In genomic region chr15:51137024-51137423, GRCh38 we compare ENCODE assay signal across 30 cellular contexts. TPM values are rescaled to one million over a fixed set of nuclear protein-coding genes. Genes with fewer than 3 reads are reported as not detected.
"Had no signal": no experiment of that assay in that cellular context is flagged by ENCODE, and none has a peak within 500 bp of the region (broad histone marks: within the 10 kb centered on the region; RNA-seq: fewer than 3 reads in every experiment).

No MANE protein-coding gene starts in this region.

- H3K4me3 ChIP-seq: Peyer's patch, SJCRH30, SK-N-MC had no signal

- DNase-seq: NCI-H1048, NCI-H1092 treated with DMSO at 0.1 percent for 48 hours, NCI-H1105 treated with DMSO at 0.1 percent for 48 hours, NCI-H1417, NCI-H1436, NCI-H146, NCI-H1694, NCI-H187, NCI-H1930, NCI-H2029 treated with DMSO at 0.1 percent for 48 hours, NCI-H2081 treated with DMSO at 0.1 percent for 48 hours, NCI-H2107, NCI-H2171, NCI-H226, NCI-H446 treated with DMSO at 0.1 percent for 48 hours, NCI-H510A, NCI-H524, NCI-H526, NCI-H69, NCI-H748 treated with DMSO at 0.1 percent for 48 hours, NCI-H82, PC-3, Peyer's patch, SIG-M5, SJCRH30, T-cell had no signal

- H3K27me3 ChIP-seq: Peyer's patch, SJCRH30 had no signal

- ATAC-seq: PC-3, Right ventricle myocardium inferior, SK-N-SH treated with all-trans-retinoic acid at 6 μM for 48 hours, T-cell had no signal

- H3K4me1 ChIP-seq: Peyer's patch had no signal

- H3K36me3 ChIP-seq: Peyer's patch, SJCRH30 had no signal

- H3K9me3 ChIP-seq: SJCRH30 had no signal

- H3K27ac ChIP-seq: Peyer's patch, SJCRH30, SK-N-MC had no signal

RNA-seq across cellular contexts. Expression of gene TNFAIP8L3, which starts 42.3 kb away (rescaled TPM):
- total RNA-seq: PC-3, SK-MEL-5, T-cell had no signal
